1 cellular context compared by ENCODE assay signal in genomic region chr19:7415163-7415856, GRCh38.
A peak's percentile ranks its signal among the peaks of the same experiment; 100 is the strongest.
TF ChIP-seq lines count a peak whose summit lies in the region.

No MANE protein-coding gene starts in this region.

TF ChIP-seq in HepG2, 621 proteins besides CTCF, POLR2A, EP300 and RAD21 (continued from another document and continues in another):
- TF ChIP-seq ISL2 (CRISPR knock-in tag; IDR thresholded peaks at IDR 0.05): no peak
- no peak for TF ChIP-seq RBAK (CRISPR knock-in tag; IDR thresholded peaks at IDR 0.05)
- TF ChIP-seq ZNF326 (CRISPR knock-in tag; IDR thresholded peaks at IDR 0.05; ENCODE audit: borderline replicate concordance): no peak
- no peak for TF ChIP-seq SCMH1 (CRISPR knock-in tag; IDR thresholded peaks at IDR 0.05; ENCODE audit: borderline replicate concordance)
- TF ChIP-seq ZNF720 (CRISPR knock-in tag; IDR thresholded peaks at IDR 0.05): no peak
- TF ChIP-seq ZNF264 (CRISPR knock-in tag; IDR thresholded peaks at IDR 0.05): no peak
- no peak for TF ChIP-seq ZNF704 (CRISPR knock-in tag; IDR thresholded peaks at IDR 0.05; ENCODE audit: borderline replicate concordance)
- no peak for TF ChIP-seq MEF2D (CRISPR knock-in tag; IDR thresholded peaks at IDR 0.05)
- no peak for TF ChIP-seq JUND (CRISPR knock-in tag; IDR thresholded peaks at IDR 0.05)
- TF ChIP-seq ZNF589 (CRISPR knock-in tag; conservative IDR thresholded peaks at IDR 0.05): no peak
- no peak for TF ChIP-seq ZNF749 (CRISPR knock-in tag; IDR thresholded peaks at IDR 0.05; ENCODE audit: borderline replicate concordance)
- no peak for TF ChIP-seq ARNT (IDR thresholded peaks at IDR 0.05)
- 0 out of 2 replicates have a peak, but pooled peaks have one; percentile 44 for TF ChIP-seq IRF9 (CRISPR knock-in tag; IDR thresholded peaks at IDR 0.05; ENCODE audit: borderline replicate concordance)
- no peak for TF ChIP-seq ZNF747 (CRISPR knock-in tag; IDR thresholded peaks at IDR 0.05; ENCODE audit: borderline replicate concordance)
- TF ChIP-seq ZFX (CRISPR knock-in tag; IDR thresholded peaks at IDR 0.05; ENCODE audit: low read depth): peak; percentile 56
- TF ChIP-seq KDM1A (CRISPR knock-in tag; IDR thresholded peaks at IDR 0.05): no peak
- TF ChIP-seq ZNF230 (CRISPR knock-in tag; IDR thresholded peaks at IDR 0.05): 0 out of 2 replicates have a peak, but pooled peaks have one; percentile 80
- no peak for TF ChIP-seq ZNF670 (CRISPR knock-in tag; IDR thresholded peaks at IDR 0.05; ENCODE audit: borderline replicate concordance)
- TF ChIP-seq ZFP36L2 (CRISPR knock-in tag; IDR thresholded peaks at IDR 0.05): no peak
- no peak for TF ChIP-seq MED13 (CRISPR knock-in tag; IDR thresholded peaks at IDR 0.05)
- no peak for TF ChIP-seq ATAD3A (CRISPR knock-in tag; IDR thresholded peaks at IDR 0.05)
- TF ChIP-seq ZNF33A (CRISPR knock-in tag; IDR thresholded peaks at IDR 0.05; ENCODE audit: borderline replicate concordance): no peak
- TF ChIP-seq PTBP1 (IDR thresholded peaks at IDR 0.05; ENCODE audit: low read depth, low read length, poor library complexity, severe bottlenecking): no peak
- no peak for TF ChIP-seq ZBTB2 (CRISPR knock-in tag; IDR thresholded peaks at IDR 0.05; ENCODE audit: low read depth)
- no peak for TF ChIP-seq ZNF713 (CRISPR knock-in tag; IDR thresholded peaks at IDR 0.05)
- TF ChIP-seq, protein P1, sequence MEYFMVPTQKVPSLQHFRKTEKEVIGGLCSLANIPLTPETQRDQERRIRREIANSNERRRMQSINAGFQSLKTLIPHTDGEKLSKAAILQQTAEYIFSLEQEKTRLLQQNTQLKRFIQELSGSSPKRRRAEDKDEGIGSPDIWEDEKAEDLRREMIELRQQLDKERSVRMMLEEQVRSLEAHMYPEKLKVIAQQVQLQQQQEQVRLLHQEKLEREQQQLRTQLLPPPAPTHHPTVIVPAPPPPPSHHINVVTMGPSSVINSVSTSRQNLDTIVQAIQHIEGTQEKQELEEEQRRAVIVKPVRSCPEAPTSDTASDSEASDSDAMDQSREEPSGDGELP (IDR thresholded peaks at IDR 0.05; ENCODE audit: borderline replicate concordance, low read depth): no peak
- TF ChIP-seq SMAD9 (CRISPR knock-in tag; IDR thresholded peaks at IDR 0.05): no peak
- TF ChIP-seq FOXA1 (IDR thresholded peaks at IDR 0.05): no peak
- peak; percentile 53; the same call in 1 of the 2 replicates for TF ChIP-seq FOXA1 (CRISPR knock-in tag; IDR thresholded peaks at IDR 0.05)
- no peak for TF ChIP-seq ZNF891 (CRISPR knock-in tag; IDR thresholded peaks at IDR 0.05)
- TF ChIP-seq, protein P2, sequence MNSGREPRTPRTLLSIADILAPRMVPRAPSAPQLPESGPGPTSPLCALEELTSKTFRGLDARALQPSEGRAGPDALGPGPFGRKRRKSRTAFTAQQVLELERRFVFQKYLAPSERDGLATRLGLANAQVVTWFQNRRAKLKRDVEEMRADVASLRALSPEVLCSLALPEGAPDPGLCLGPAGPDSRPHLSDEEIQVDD (CRISPR knock-in tag; IDR thresholded peaks at IDR 0.05; ENCODE audit: borderline replicate concordance): no peak
- TF ChIP-seq PHF21A (CRISPR knock-in tag; IDR thresholded peaks at IDR 0.05): peak; percentile 60; the same call in 1 of the 2 replicates
- no peak for TF ChIP-seq NCOR1 (IDR thresholded peaks at IDR 0.05; ENCODE audit: borderline replicate concordance, low read length)
- TF ChIP-seq MED8 (CRISPR knock-in tag; IDR thresholded peaks at IDR 0.05; ENCODE audit: insufficient replicate concordance): no peak
- TF ChIP-seq ZNF441 (CRISPR knock-in tag; IDR thresholded peaks at IDR 0.05; ENCODE audit: borderline replicate concordance): no peak
- peak; percentile 57; the same call in 1 of the 2 replicates for TF ChIP-seq FOXK1 (CRISPR knock-in tag; IDR thresholded peaks at IDR 0.05; ENCODE audit: borderline replicate concordance, low read depth)
- no peak for TF ChIP-seq ZMYM4 (CRISPR knock-in tag; IDR thresholded peaks at IDR 0.05)
- TF ChIP-seq ZSCAN31 (CRISPR knock-in tag; IDR thresholded peaks at IDR 0.05; ENCODE audit: low read depth): 0 out of 2 replicates have a peak, but pooled peaks have one; percentile 36
- no peak for TF ChIP-seq ZNF432 (CRISPR knock-in tag; IDR thresholded peaks at IDR 0.05; ENCODE audit: borderline replicate concordance)
- no peak for TF ChIP-seq ZFP1 (CRISPR knock-in tag; IDR thresholded peaks at IDR 0.05)
- TF ChIP-seq TAF15 (IDR thresholded peaks at IDR 0.05; ENCODE audit: low read depth, low read length, poor library complexity, severe bottlenecking): no peak
- TF ChIP-seq ISX (CRISPR knock-in tag; conservative IDR thresholded peaks at IDR 0.05): no peak
- no peak for TF ChIP-seq GTF3A (CRISPR knock-in tag; conservative IDR thresholded peaks at IDR 0.05)
- no peak for TF ChIP-seq TEF (CRISPR knock-in tag; IDR thresholded peaks at IDR 0.05)
- no peak for TF ChIP-seq HNRNPH1 (optimal IDR thresholded peaks at IDR 0.05; ENCODE audit: low read depth, low read length)
- no peak for TF ChIP-seq NAIF1 (CRISPR knock-in tag; IDR thresholded peaks at IDR 0.05; ENCODE audit: borderline replicate concordance)
- no peak for TF ChIP-seq ONECUT2 (CRISPR knock-in tag; IDR thresholded peaks at IDR 0.05)
- TF ChIP-seq TMF1 (CRISPR knock-in tag; IDR thresholded peaks at IDR 0.05; ENCODE audit: low read depth): 0 out of 2 replicates have a peak, but pooled peaks have one; percentile 27
- no peak for TF ChIP-seq ZNF777 (CRISPR knock-in tag; IDR thresholded peaks at IDR 0.05)
- peak; percentile 43; the same call in 1 of the 2 replicates for TF ChIP-seq HDAC1 (CRISPR knock-in tag; IDR thresholded peaks at IDR 0.05)
- TF ChIP-seq ZNF329 (CRISPR knock-in tag; IDR thresholded peaks at IDR 0.05; ENCODE audit: low read depth): no peak
- no peak for TF ChIP-seq IRX3 (CRISPR knock-in tag; IDR thresholded peaks at IDR 0.05; ENCODE audit: borderline replicate concordance, low read depth)
- TF ChIP-seq DNMT3B (CRISPR knock-in tag; conservative IDR thresholded peaks at IDR 0.05): no peak
- TF ChIP-seq ZNF652 (CRISPR knock-in tag; IDR thresholded peaks at IDR 0.05; ENCODE audit: borderline replicate concordance, low read depth): no peak
- no peak for TF ChIP-seq ZNF576 (CRISPR knock-in tag; IDR thresholded peaks at IDR 0.05)
- no peak for TF ChIP-seq U2AF1 (optimal IDR thresholded peaks at IDR 0.05; ENCODE audit: low read depth, low read length)
- TF ChIP-seq TRIM22 (IDR thresholded peaks at IDR 0.05): no peak
- no peak for TF ChIP-seq ZNF276 (CRISPR knock-in tag; IDR thresholded peaks at IDR 0.05; ENCODE audit: low read depth)
- no peak for TF ChIP-seq CBX5 (CRISPR knock-in tag; IDR thresholded peaks at IDR 0.05; ENCODE audit: borderline replicate concordance)
- no peak for TF ChIP-seq STAG1 (CRISPR knock-in tag; IDR thresholded peaks at IDR 0.05)
- peak; percentile 54; the same call in 1 of the 2 replicates for TF ChIP-seq NCOA2 (CRISPR knock-in tag; IDR thresholded peaks at IDR 0.05)
- no peak for TF ChIP-seq ATF2 (CRISPR knock-in tag; IDR thresholded peaks at IDR 0.05)
- no peak for TF ChIP-seq NFE2 (CRISPR knock-in tag; IDR thresholded peaks at IDR 0.05)
- no peak for TF ChIP-seq NR2F2 (IDR thresholded peaks at IDR 0.05; ENCODE audit: borderline replicate concordance, low read depth)
- TF ChIP-seq ZNF563 (CRISPR knock-in tag; IDR thresholded peaks at IDR 0.05): no peak
- TF ChIP-seq ZFYVE20 (CRISPR knock-in tag; IDR thresholded peaks at IDR 0.05; ENCODE audit: borderline replicate concordance, low read depth): no peak
- 0 out of 2 replicates have a peak, but pooled peaks have one; percentile 27 for TF ChIP-seq NR2C2 (CRISPR knock-in tag; IDR thresholded peaks at IDR 0.05; ENCODE audit: borderline replicate concordance)
- TF ChIP-seq BRD4 (CRISPR knock-in tag; IDR thresholded peaks at IDR 0.05): no peak
- peak; percentile 50; the same call in 1 of the 2 replicates for TF ChIP-seq HOXA3 (CRISPR knock-in tag; IDR thresholded peaks at IDR 0.05)
- no peak for TF ChIP-seq ZSCAN20 (CRISPR knock-in tag; IDR thresholded peaks at IDR 0.05; ENCODE audit: borderline replicate concordance)
- no peak for TF ChIP-seq SRSF1 (optimal IDR thresholded peaks at IDR 0.05; ENCODE audit: low read depth, low read length)
- TF ChIP-seq SP5 (CRISPR knock-in tag; IDR thresholded peaks at IDR 0.05; ENCODE audit: borderline replicate concordance, low read depth): peak; percentile 41; the same call in 1 of the 2 replicates
- TF ChIP-seq ZNF10 (CRISPR knock-in tag; IDR thresholded peaks at IDR 0.05; ENCODE audit: borderline replicate concordance, low read depth): no peak
